ENCODE assay signal across 13 cellular contexts in genomic region chr7:69656890-69657289, GRCh38. TPM values are rescaled to one million over a fixed set of nuclear protein-coding genes. Genes with fewer than 3 reads are reported as not detected.
DNase-seq lines count a peak whose midpoint lies in the region; ATAC-seq and TF ChIP-seq lines count a peak whose summit lies in the region.
"Had no signal": no experiment of that assay in that cellular context is flagged by ENCODE, and none has a peak within 500 bp of the region (broad histone marks: within the 10 kb centered on the region; RNA-seq: fewer than 3 reads in every experiment).

No MANE protein-coding gene starts in this region.

- CTCF ChIA-PET in SK-N-SH (lab: Yijun Ruan, JAX): interaction anchor here (0.9 to 1.4 kb wide), 3 partner anchors 20 to 34 kb away, joined by 3 to 4 read pairs (median 3); no protein-coding TSS in a partner anchor

- H3K4me3 ChIP-seq in GM23248 (no peak overlapping the region), SK-N-SH (ENCODE audit: low read depth in 2 of 2, low read length in 1 of 2) (peak overlapping the region; percentile 2 to 4; a peak in 1 of 4 replicates), heart left ventricle (no peak overlapping the region), sigmoid colon (no peak overlapping the region)

- TF ChIP-seq EP300 in SK-N-SH (IDR thresholded peaks at IDR 0.05; ENCODE audit: borderline replicate concordance in 1 of 2, low read depth in 1 of 2, low read length in 1 of 2): peak in 1 of 2 experiments; percentile 4; a peak in 1 of 4 replicates
- no peak for TF ChIP-seq EP300 in sigmoid colon (IDR thresholded peaks at IDR 0.05)

- H3K9me2 ChIP-seq in GM23248 (ENCODE audit: insufficient read depth) (no peaks in the 10 kb centered on the region), SK-N-SH (no peaks in the 10 kb centered on the region)

- TF ChIP-seq POLR2A in heart left ventricle (IDR thresholded peaks at IDR 0.05) (no peak), sigmoid colon (IDR thresholded peaks at IDR 0.05) (no peak)

- in situ Hi-C loops in GM23248 (cut with MboI): no loop called here
- in situ Hi-C loops in ACHN (cut with HindIII; ENCODE audit: low pct_ligation_motif_present, low pct_unique_long_range_greater_than_20kb, low sequenced_read_pairs): no loop called here

- intact Hi-C loops in heart left ventricle (cut with DNase I): loop anchor here in 1 of 10 donors (5.0 kb wide), 1 partner anchor 55 kb away; no protein-coding TSS in a partner anchor
- intact Hi-C loops in sigmoid colon (cut with DNase I): no loop called here

- no peaks in the 10 kb centered on the region for H3K36me3 ChIP-seq in GM23248 (ENCODE audit: low read depth)
- H3K36me3 ChIP-seq in SK-N-SH (replicated peaks in 1 of 2; ENCODE audit: control insufficient read depth in 1 of 2, insufficient read depth in 2 of 2, low read length in 1 of 2): no peaks in the 10 kb centered on the region
- H3K36me3 ChIP-seq in heart left ventricle: no peaks in the 10 kb centered on the region
- no peaks in the 10 kb centered on the region for H3K36me3 ChIP-seq in sigmoid colon
- H3K36me3 ChIP-seq: neutrophil had no signal

- DNase-seq in GM23248 (peak; percentile 70), SK-N-SH (peak; percentile 62), heart left ventricle (peak in 4 of 5 donors; percentile 65 to 72 (median 70)), sigmoid colon (peak; percentile 69), ACHN (no peak), MV-4-11 (lab: John Stamatoyannopoulos, UW) (no peak)
- DNase-seq: aorta; DMS79; stimulated activated CD4-positive, alpha-beta T cell treated with anti-CD3 and anti-CD28 coated beads, Interleukin-1b, Interleukin-23, amount 100 ng/mL, for 48 hours; stimulated activated naive B cell treated with anti-CD40 and anti-IgM and Interleukin-4, amounts not matched to agents 10 μg/mL and 1 μg/mL and 100 μg/mL, for 72 hours had no signal

- WGBS in GM23248 (ENCODE audit: low coverage in 1 of 2, low lambda C conversion rate in 2 of 2, missing lambda C conversion rate in 2 of 2), 2 experiments: 1 to 6% methylated on average over 5 of the region's 5 CpGs
- 8% methylated on average over 5 of the region's 5 CpGs for WGBS in SK-N-SH (ENCODE audit: low lambda C conversion rate)
- 34 to 48% (median 41%) methylated on average over 5 of the region's 5 CpGs for WGBS in heart left ventricle, 4 donors
- 45 to 63% methylated on average over 5 of the region's 5 CpGs for WGBS in sigmoid colon, 2 donors

- H3K4me2 ChIP-seq in GM23248 (ENCODE audit: unreplicated experiment): peak overlapping the region; percentile 34
- H3K4me2 ChIP-seq in SK-N-SH: peak overlapping the region; percentile 52

- peak overlapping the region; percentile 26; the same call in 1 of the 2 replicates for H2AFZ ChIP-seq in GM23248
- no peak overlapping the region for H2AFZ ChIP-seq in SK-N-SH (ENCODE audit: low read depth)

- H3K4me1 ChIP-seq in GM23248 (ENCODE audit: insufficient read depth): peaks cover 8% of the 10 kb centered on the region; the same call in 1 of the 2 replicates
- H3K4me1 ChIP-seq in SK-N-SH (ENCODE audit: control insufficient read depth in 1 of 2, insufficient read depth in 2 of 2, low read depth in 1 of 2, low read length in 1 of 2): peaks cover 20 to 54% of the 10 kb centered on the region in 2 experiments; a peak in 3 of 4 replicates
- H3K4me1 ChIP-seq in heart left ventricle: peaks cover 0 to 46% (median 24%) of the 10 kb centered on the region in 12 donors
- H3K4me1 ChIP-seq in sigmoid colon: peaks cover 0 to 64% (median 40%) of the 10 kb centered on the region in 4 donors

- H4K20me1 ChIP-seq in GM23248 (ENCODE audit: insufficient read depth) (no peaks in the 10 kb centered on the region), SK-N-SH (ENCODE audit: insufficient read depth) (peaks cover 39% of the 10 kb centered on the region)

- H3K9me3 ChIP-seq in GM23248 (ENCODE audit: low read depth): no peaks in the 10 kb centered on the region
- H3K9me3 ChIP-seq in SK-N-SH: no peaks in the 10 kb centered on the region
- H3K9me3 ChIP-seq in heart left ventricle: no peaks in the 10 kb centered on the region
- H3K9me3 ChIP-seq in sigmoid colon: no peaks in the 10 kb centered on the region
- H3K9me3 ChIP-seq: neutrophil had no signal

- H3K9ac ChIP-seq in GM23248 (no peak overlapping the region), SK-N-SH (no peak overlapping the region)

- POLR2A ChIA-PET in SK-N-SH (lab: Yijun Ruan, JAX): no interaction called here

- H3K27me3 ChIP-seq in GM23248 (replicated peaks; ENCODE audit: insufficient read depth) (no peaks in the 10 kb centered on the region), SK-N-SH (ENCODE audit: insufficient read depth) (no peaks in the 10 kb centered on the region), heart left ventricle (no peaks in the 10 kb centered on the region), sigmoid colon (no peaks in the 10 kb centered on the region)
- H3K27me3 ChIP-seq: neutrophil had no signal

- H3K79me2 ChIP-seq in GM23248 (ENCODE audit: insufficient read depth): no peaks in the 10 kb centered on the region
- peaks cover 44% of the 10 kb centered on the region for H3K79me2 ChIP-seq in SK-N-SH (ENCODE audit: insufficient read depth)

- TF ChIP-seq CTCF in SK-N-SH (IDR thresholded peaks at IDR 0.05) (no peak), heart left ventricle (IDR thresholded peaks at IDR 0.05) (no peak), sigmoid colon (IDR thresholded peaks at IDR 0.05) (no peak)

- H3F3A ChIP-seq in GM23248 (ENCODE audit: insufficient read depth) (no peaks in the 10 kb centered on the region), SK-N-SH (replicated peaks; ENCODE audit: insufficient read depth) (no peaks in the 10 kb centered on the region)

- TF ChIP-seq RAD21 in SK-N-SH (IDR thresholded peaks at IDR 0.05; ENCODE audit: low read length): no peak

- peak; percentile 62 to 94 (median 74) for ATAC-seq in heart left ventricle
- no peak for ATAC-seq in GM18868 (IDR thresholded peaks at IDR 0.05; ENCODE audit: unreplicated experiment)
- no peak for ATAC-seq in HG03280 (IDR thresholded peaks at IDR 0.05; ENCODE audit: unreplicated experiment)
- ATAC-seq: stimulated activated naive B cell treated with anti-CD40 and anti-IgM and Interleukin-4, amounts not matched to agents 10 μg/mL and 1 μg/mL and 100 μg/mL, for 72 hours had no signal

- no peak overlapping the region for H3K27ac ChIP-seq in GM23248
- H3K27ac ChIP-seq in SK-N-SH (ENCODE audit: low read depth in 2 of 2, low read length in 1 of 2): peak overlapping the region; percentile 61 to 78
- H3K27ac ChIP-seq in heart left ventricle: peak overlapping the region in 10 of 12 donors; percentile 8 to 68 (median 42)
- H3K27ac ChIP-seq in sigmoid colon: peak overlapping the region in 1 of 4 donors; percentile 34
- H3K27ac ChIP-seq: neutrophil had no signal

TF ChIP-seq in SK-N-SH, 30 proteins besides CTCF, POLR2A, EP300 and RAD21 (continues in another document):
- TF ChIP-seq RXRA (IDR thresholded peaks at IDR 0.05; ENCODE audit: borderline replicate concordance, low read depth) (no peak), FOXM1 (IDR thresholded peaks at IDR 0.05; ENCODE audit: low read depth) (no peak), NFIC (IDR thresholded peaks at IDR 0.05; ENCODE audit: borderline replicate concordance) (peak; percentile 32; the same call in 1 of the 2 replicates), MXI1 (IDR thresholded peaks at IDR 0.05; ENCODE audit: low read depth, low read length) (no peak), FOXJ3 (CRISPR knock-in tag; IDR thresholded peaks at IDR 0.05) (no peak), TAF1 (IDR thresholded peaks at IDR 0.05; ENCODE audit: borderline replicate concordance, low read depth, low read length) (no peak), POLR2AphosphoS5 (IDR thresholded peaks at IDR 0.05; ENCODE audit: low read depth, low read length) (peak; percentile 35; the same call in 1 of the 2 replicates), CHD2 (IDR thresholded peaks at IDR 0.05; ENCODE audit: low read length, partially characterized antibody) (no peak), TCF12 (IDR thresholded peaks at IDR 0.05) (peak; percentile 93), RCOR1 (IDR thresholded peaks at IDR 0.05; ENCODE audit: low read length) (no peak), SIN3A (IDR thresholded peaks at IDR 0.05; ENCODE audit: borderline replicate concordance, low read depth, low read length) (no peak), PBX3 (IDR thresholded peaks at IDR 0.05) (peak; percentile 63), TEAD4 (IDR thresholded peaks at IDR 0.05; ENCODE audit: borderline replicate concordance, insufficient read depth) (no peak), JUND (IDR thresholded peaks at IDR 0.05) (0 out of 2 replicates have a peak, but pooled peaks have one; percentile 38)
- TF ChIP-seq, protein P1, sequence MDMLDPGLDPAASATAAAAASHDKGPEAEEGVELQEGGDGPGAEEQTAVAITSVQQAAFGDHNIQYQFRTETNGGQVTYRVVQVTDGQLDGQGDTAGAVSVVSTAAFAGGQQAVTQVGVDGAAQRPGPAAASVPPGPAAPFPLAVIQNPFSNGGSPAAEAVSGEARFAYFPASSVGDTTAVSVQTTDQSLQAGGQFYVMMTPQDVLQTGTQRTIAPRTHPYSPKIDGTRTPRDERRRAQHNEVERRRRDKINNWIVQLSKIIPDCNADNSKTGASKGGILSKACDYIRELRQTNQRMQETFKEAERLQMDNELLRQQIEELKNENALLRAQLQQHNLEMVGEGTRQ (IDR thresholded peaks at IDR 0.05; ENCODE audit: borderline replicate concordance, low read depth, low read length): no peak

RNA-seq across cellular contexts. Expression of gene AUTS2, which starts 58.6 kb away (rescaled TPM):
- 1.4 and 3.0 TPM in 2 replicates for total RNA-seq in GM23248 (2014; rRNA removed; shearing (Covaris generic))
- polyA plus RNA-seq in GM23248 (2016; fragmentation: Nextera tagmentation; extraction: Ambion mirVana) (2.5 and 4.4 TPM in 2 replicates), SK-N-SH (2012; rRNA removed) (7.8 and 15.6 TPM in 2 replicates), heart left ventricle (1 to 10 TPM; 3.4 to 3.7 TPM), sigmoid colon (10 to 100 TPM in 1 of 3 donors, 1 to 10 TPM in 2; 3.6 to 11.8 (median 5.1) TPM)
- polyA plus RNA-seq in SK-N-SH (2012; cell fraction: cytosol; rRNA removed): 6.6 and 8.9 TPM in 2 replicates
- polyA plus RNA-seq in SK-N-SH (2012; cell fraction: nucleus; rRNA removed): 77.7 and 103 TPM in 2 replicates
- total RNA-seq in heart left ventricle (10 to 100 TPM in 4 of 9 donors, 1 to 10 TPM in 5; 5.4 to 14.0 (median 8.3) TPM), sigmoid colon (10 to 100 TPM; 25.5 to 55.7 (median 38.4) TPM)

Comparison
In these comparisons a context has a peak if more than half of its experiments do, and no peak if none do; other contexts are left out.
1. DNase-seq: peak in GM23248 (single experiment), SK-N-SH (single experiment), heart left ventricle (4 of 5) and sigmoid colon (single experiment); none in ACHN (single experiment) and MV-4-11 (single experiment).
2. H3K4me3 ChIP-seq: peak in SK-N-SH (2 of 2); none in GM23248 (single experiment), heart left ventricle (0 of 12) and sigmoid colon (0 of 4).
3. ATAC-seq: peak in heart left ventricle (4 of 4); none in GM18868 (single experiment) and HG03280 (single experiment).